In the genomic region with DNA sequence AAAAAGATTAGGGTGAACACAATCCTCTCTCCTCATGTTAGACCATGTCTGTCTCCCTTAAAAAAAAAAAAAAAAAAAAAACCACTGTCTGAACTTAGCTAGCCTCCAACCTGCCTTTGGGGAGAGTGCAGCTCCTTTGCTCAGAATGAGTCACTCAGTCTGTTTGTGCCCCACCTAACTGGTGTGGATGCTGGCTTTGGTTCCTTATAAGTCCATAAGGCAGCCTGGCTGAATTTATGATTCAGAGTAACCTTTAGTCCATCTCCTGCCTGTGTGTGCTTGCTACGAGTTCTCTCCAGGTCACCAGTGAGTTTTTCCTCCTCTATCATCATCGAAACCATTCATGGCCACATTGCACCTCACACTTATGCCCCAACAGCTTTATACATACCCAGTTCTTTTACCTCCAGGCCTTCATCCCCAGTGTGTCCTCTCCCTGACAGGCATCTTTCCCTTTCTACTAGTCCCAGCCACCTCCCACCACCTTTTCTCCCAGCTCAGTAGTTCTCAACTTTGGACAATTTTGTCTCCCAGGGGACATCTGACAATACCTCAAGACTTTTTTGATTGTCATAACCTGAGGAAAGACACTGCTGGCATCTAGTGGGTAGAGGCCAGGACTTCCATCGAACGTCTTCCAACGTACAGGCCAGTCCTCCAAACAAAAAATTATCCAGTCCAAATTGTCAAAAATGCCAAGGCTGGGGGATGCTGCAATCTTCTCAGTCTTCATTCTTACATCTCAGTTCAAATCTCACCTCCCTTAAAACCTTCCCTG, we compare ENCODE assay signal across 9 cellular contexts.
A peak's percentile ranks its signal among the peaks of the same experiment; 100 is the strongest.
DNase-seq lines count a peak whose midpoint lies in the region; ATAC-seq, FAIRE-seq and TF ChIP-seq lines count a peak whose summit lies in the region.
"Had no signal": no experiment of that assay in that cellular context is flagged by ENCODE, and none has a peak within 500 bp of the region (broad histone marks: within the 10 kb centered on the region; RNA-seq: fewer than 3 reads in every experiment).

No MANE protein-coding gene starts in this region.

- DNase-seq in RCC 7860 (ENCODE audit: low spot score) = peak; percentile 65
- peak; percentile 49 for DNase-seq in fibroblast of villous mesenchyme (ENCODE audit: low read depth)
- DNase-seq in stimulated activated effector memory CD8-positive, alpha-beta T cell treated with anti-CD3 and anti-CD28 coated beads, Interleukin-12 subunit alpha, Interleukin-12 subunit beta, amount 100 ng/mL, for 72 hours (ENCODE audit: low spot score in 2 of 2) = no peak
- DNase-seq in pons (ENCODE audit: low spot score) = no peak
- no peak for DNase-seq in cortex of kidney (lab: John Stamatoyannopoulos, UW)
- no peak for DNase-seq in substantia nigra (lab: John Stamatoyannopoulos, UW)
- no peak for DNase-seq in NCI-H187 (lab: John Stamatoyannopoulos, UW)
- DNase-seq: dorsolateral prefrontal cortex had no signal

- H3K4me3 Mint-ChIP-seq in stimulated activated effector memory CD8-positive, alpha-beta T cell treated with anti-CD3 and anti-CD28 coated beads, Interleukin-12 subunit alpha, Interleukin-12 subunit beta, amount 100 ng/mL, for 72 hours = no peak overlapping the region

- TF ChIP-seq CTCF in fibroblast of villous mesenchyme (IDR thresholded peaks at IDR 0.05; ENCODE audit: insufficient read depth, low read depth, low read length) = no peak

- H3K27ac ChIP-seq in substantia nigra (ENCODE audit: low read depth, low read length, poor library complexity, severe bottlenecking) = no peak overlapping the region

- H3K4me1 Mint-ChIP-seq in stimulated activated effector memory CD8-positive, alpha-beta T cell treated with anti-CD3 and anti-CD28 coated beads, Interleukin-12 subunit alpha, Interleukin-12 subunit beta, amount 100 ng/mL, for 72 hours = no peaks in the 10 kb centered on the region

- peaks cover 3% of the 10 kb centered on the region for H3K9me3 Mint-ChIP-seq in stimulated activated effector memory CD8-positive, alpha-beta T cell treated with anti-CD3 and anti-CD28 coated beads, Interleukin-12 subunit alpha, Interleukin-12 subunit beta, amount 100 ng/mL, for 72 hours

- no peaks in the 10 kb centered on the region for H3K36me3 Mint-ChIP-seq in stimulated activated effector memory CD8-positive, alpha-beta T cell treated with anti-CD3 and anti-CD28 coated beads, Interleukin-12 subunit alpha, Interleukin-12 subunit beta, amount 100 ng/mL, for 72 hours

- ATAC-seq in GM19023 (IDR thresholded peaks at IDR 0.05; ENCODE audit: unreplicated experiment) = peak; percentile 60
- ATAC-seq in stimulated activated effector memory CD8-positive, alpha-beta T cell treated with anti-CD3 and anti-CD28 coated beads, Interleukin-12 subunit alpha, Interleukin-12 subunit beta, amount 100 ng/mL, for 72 hours = peak; percentile 51

- H3K27ac Mint-ChIP-seq in stimulated activated effector memory CD8-positive, alpha-beta T cell treated with anti-CD3 and anti-CD28 coated beads, Interleukin-12 subunit alpha, Interleukin-12 subunit beta, amount 100 ng/mL, for 72 hours = no peak overlapping the region

- H3K4me3 ChIP-seq in fibroblast of villous mesenchyme (ENCODE audit: low read depth, low read length) = no peak overlapping the region
- H3K4me3 ChIP-seq: dorsolateral prefrontal cortex had no signal

- FAIRE-seq in RCC 7860 (lab: Jason Lieb, UNC) = peak; percentile 25

Comparison
In these comparisons a context has a peak if more than half of its experiments do, and no peak if none do; other contexts are left out.
1. DNase-seq: peak in RCC 7860 (single experiment) and fibroblast of villous mesenchyme (single experiment); none in stimulated activated effector memory CD8-positive, alpha-beta T cell treated with anti-CD3 and anti-CD28 coated beads, Interleukin-12 subunit alpha, Interleukin-12 subunit beta, amount 100 ng/mL, for 72 hours (0 of 2), pons (single experiment), cortex of kidney (single experiment), substantia nigra (0 of 49) and NCI-H187 (0 of 2).